Comparison of ENCODE assay signal across 19 cellular contexts in genomic region chr1:88655145-88655544, GRCh38. TPM values are rescaled to one million over a fixed set of nuclear protein-coding genes. Genes with fewer than 3 reads are reported as not detected.
DNase-seq lines count a peak whose midpoint lies in the region; ATAC-seq and TF ChIP-seq lines count a peak whose summit lies in the region.
"Had no signal": no experiment of that assay in that cellular context is flagged by ENCODE, and none has a peak within 500 bp of the region (broad histone marks: within the 10 kb centered on the region; RNA-seq: fewer than 3 reads in every experiment).

No MANE protein-coding gene starts in this region.

- intact Hi-C loops in MCF 10A (cut with micrococcal nuclease) = loop anchor here (1.0 kb wide), 1 partner anchor 222 kb away; no protein-coding TSS in a partner anchor
- intact Hi-C loops in breast epithelium (cut with DNase I; ENCODE audit: low total_unique reads) = no loop called here
- intact Hi-C loops in HCT116 (cut with micrococcal nuclease) = loop anchor here (1.0 kb wide), 1 partner anchor 222 kb away; no protein-coding TSS in a partner anchor

- H3K4me1 ChIP-seq in breast epithelium = no peaks in the 10 kb centered on the region
- H3K4me1 ChIP-seq in HCT116 (ENCODE audit: control insufficient read depth in 1 of 2, insufficient read depth in 2 of 2, low read length in 2 of 2) = no peaks in the 10 kb centered on the region
- H3K4me1 ChIP-seq in hepatocyte (ENCODE audit: insufficient read depth) = no peaks in the 10 kb centered on the region
- H3K4me1 ChIP-seq: BE2C; BLaER1 treated with 17β-estradiol and CSF1 and Interleukin-3, amounts not matched to agents 10 nM and 100 nM had no signal

- TF ChIP-seq CTCF in MCF 10A (IDR thresholded peaks at IDR 0.05; ENCODE audit: unreplicated experiment) (no peak), breast epithelium (IDR thresholded peaks at IDR 0.05) (no peak), HCT116 (IDR thresholded peaks at IDR 0.05 in 2 of 3, conservative IDR thresholded peaks at IDR 0.05 in 1 of 3; ENCODE audit: borderline replicate concordance in 1 of 3, insufficient read depth in 1 of 3, low read depth in 2 of 3, low read length in 2 of 3) (no peak), type B pancreatic cell (conservative IDR thresholded peaks at IDR 0.05) (no peak), hepatocyte (IDR thresholded peaks at IDR 0.05; ENCODE audit: poor library complexity) (no peak)

- H3K36me3 ChIP-seq in breast epithelium = no peaks in the 10 kb centered on the region
- no peaks in the 10 kb centered on the region for H3K36me3 ChIP-seq in HCT116 (ENCODE audit: control insufficient read depth in 1 of 2, insufficient read depth in 2 of 2, low read length in 2 of 2)
- no peaks in the 10 kb centered on the region for H3K36me3 ChIP-seq in hepatocyte (replicated peaks; ENCODE audit: insufficient read depth, low read depth)
- H3K36me3 ChIP-seq: BE2C; BLaER1 treated with 17β-estradiol and CSF1 and Interleukin-3, amounts not matched to agents 10 nM and 100 nM had no signal

- H3K27ac ChIP-seq in breast epithelium (no peak overlapping the region), HCT116 (ENCODE audit: low read depth, low read length) (no peak overlapping the region), hepatocyte (no peak overlapping the region)
- H3K27ac ChIP-seq: 22Rv1; BLaER1 treated with 17β-estradiol and CSF1 and Interleukin-3, amounts not matched to agents 10 nM and 100 nM had no signal

- no peaks in the 10 kb centered on the region for H3K4me1 Mint-ChIP-seq in MCF 10A (ENCODE audit: insufficient read depth, unreplicated experiment)
- H3K4me1 Mint-ChIP-seq in type B pancreatic cell (ENCODE audit: unreplicated experiment) = no peaks in the 10 kb centered on the region
- H3K4me1 Mint-ChIP-seq: CD14-positive monocyte had no signal

- CTCF ChIA-PET in MCF 10A (lab: Yijun Ruan, JAX) = interaction anchor here (0.6 to 8.6 kb wide), 12 partner anchors 8 to 1655 kb away, joined by 3 to 79 read pairs (median 4); partner anchors contain the start of gene PKN2
- CTCF ChIA-PET in HCT116 (lab: Charles Lee) = interaction anchor here (1.0 to 1.7 kb wide), 6 partner anchors 9 to 474 kb away, joined by 3 to 11 read pairs (median 6); no protein-coding TSS in a partner anchor

- 20% methylated on average over 1 of the region's 1 CpG for WGBS in hepatocyte (ENCODE audit: low lambda C conversion rate, missing lambda C conversion rate)

- TF ChIP-seq POLR2A in breast epithelium (IDR thresholded peaks at IDR 0.05) = no peak
- TF ChIP-seq POLR2A in HCT116 (IDR thresholded peaks at IDR 0.05; ENCODE audit: borderline replicate concordance, extremely low read depth, insufficient read depth, insufficient read length) = no peak

- H3K9me3 Mint-ChIP-seq in MCF 10A (ENCODE audit: unreplicated experiment) (no peaks in the 10 kb centered on the region), type B pancreatic cell (no peaks in the 10 kb centered on the region)
- H3K9me3 Mint-ChIP-seq: CD14-positive monocyte; CD4-positive, alpha-beta T cell; CD8-positive, alpha-beta memory T cell; HFFc6 had no signal

- H3K79me2 ChIP-seq in HCT116 (ENCODE audit: insufficient read depth, low read length) (no peaks in the 10 kb centered on the region), hepatocyte (no peaks in the 10 kb centered on the region)

- no peak overlapping the region for H3K9ac ChIP-seq in HCT116 (ENCODE audit: low read length)
- H3K9ac ChIP-seq: BLaER1 treated with 17β-estradiol and CSF1 and Interleukin-3, amounts not matched to agents 10 nM and 100 nM had no signal

- H3K27ac Mint-ChIP-seq in MCF 10A (ENCODE audit: low read depth, unreplicated experiment) (peak overlapping the region; percentile 36), type B pancreatic cell (peak overlapping the region; percentile 85)
- H3K27ac Mint-ChIP-seq: CD14-positive monocyte; CD4-positive, alpha-beta T cell; CD8-positive, alpha-beta memory T cell; HFFc6 had no signal

- BruUV-seq in MCF 10A (replicated peaks; lab: Mats Ljungman, UMichigan) = no TSS peak
- no TSS peak for BruUV-seq in HCT116 (replicated peaks; lab: Mats Ljungman, UMichigan)

- DNase-seq in MCF 10A (ENCODE audit: unreplicated experiment) (no peak), breast epithelium (ENCODE audit: low spot score in 2 of 2) (no peak), HCT116 (ENCODE audit: low read depth, low spot score) (no peak), left lobe of liver (ENCODE audit: low spot score) (no peak), type B pancreatic cell (ENCODE audit: extremely low spot score, unreplicated experiment) (no peak), HCEC 1CT (no peak), hepatocyte (ENCODE audit: low spot score) (no peak)
- no peak for DNase-seq in activated T-cell treated with anti-CD3 and anti-CD28 coated beads, Interleukin-2, amount 50 U/mL, for 1 hour
- DNase-seq: BE2C; CD4-positive, alpha-beta T cell; DMS 273 treated with DMSO at 0.1 percent for 48 hours; DMS79; GDM1 had no signal

- no peaks in the 10 kb centered on the region for H3K27me3 ChIP-seq in breast epithelium
- no peaks in the 10 kb centered on the region for H3K27me3 ChIP-seq in HCT116 (ENCODE audit: insufficient read depth, low read length)
- H3K27me3 ChIP-seq in hepatocyte = no peaks in the 10 kb centered on the region
- H3K27me3 ChIP-seq: BE2C; BLaER1 treated with 17β-estradiol and CSF1 and Interleukin-3, amounts not matched to agents 10 nM and 100 nM had no signal

- peak overlapping the region; percentile 34 for H2AFZ ChIP-seq in HCT116 (ENCODE audit: low read depth, low read length, poor library complexity, severe bottlenecking)
- H2AFZ ChIP-seq in hepatocyte = no peak overlapping the region

- H3K36me3 Mint-ChIP-seq in MCF 10A (ENCODE audit: insufficient read depth, unreplicated experiment) = no peaks in the 10 kb centered on the region
- no peaks in the 10 kb centered on the region for H3K36me3 Mint-ChIP-seq in type B pancreatic cell
- H3K36me3 Mint-ChIP-seq: CD14-positive monocyte; CD8-positive, alpha-beta memory T cell had no signal

- TF ChIP-seq RAD21 in HCT116 (IDR thresholded peaks at IDR 0.05; ENCODE audit: low read depth) = no peak

- H3K4me3 ChIP-seq in breast epithelium (no peak overlapping the region), HCT116 (replicated peaks in 1 of 2; ENCODE audit: low read depth in 1 of 2, low read length in 2 of 2) (no peak overlapping the region), hepatocyte (no peak overlapping the region)
- H3K4me3 ChIP-seq: BLaER1 treated with 17β-estradiol and CSF1 and Interleukin-3, amounts not matched to agents 10 nM and 100 nM; GM12878 had no signal

- RAD21 ChIA-PET in HCT116 (lab: Charles Lee; ENCODE audit: low non-redundant PET in 1 of 2, low total read pairs in 2 of 2, uncharacterized antibody in 2 of 2, unreplicated experiment in 2 of 2) = interaction anchor here in 1 of 2 experiments (1.0 kb wide), 1 partner anchor 221 kb away, joined by 4 read pairs; no protein-coding TSS in a partner anchor

- H3K27me3 Mint-ChIP-seq in MCF 10A (ENCODE audit: insufficient read depth, unreplicated experiment) (no peaks in the 10 kb centered on the region), type B pancreatic cell (no peaks in the 10 kb centered on the region)
- H3K27me3 Mint-ChIP-seq: CD4-positive, alpha-beta T cell had no signal

- no peaks in the 10 kb centered on the region for H3K9me3 ChIP-seq in breast epithelium
- H3K9me3 ChIP-seq in HCT116 (ENCODE audit: control insufficient read depth in 1 of 2, insufficient read depth in 1 of 2, low read depth in 1 of 2, low read length in 2 of 2) = no peaks in the 10 kb centered on the region
- no peaks in the 10 kb centered on the region for H3K9me3 ChIP-seq in hepatocyte (ENCODE audit: low read depth)
- H3K9me3 ChIP-seq: BE2C; BLaER1 treated with 17β-estradiol and CSF1 and Interleukin-3, amounts not matched to agents 10 nM and 100 nM had no signal

- ATAC-seq in HCT116 (no peak), left lobe of liver (peak; percentile 74)
- ATAC-seq: GM12878 had no signal

- H3K4me3 Mint-ChIP-seq in MCF 10A (ENCODE audit: unreplicated experiment) = no peak overlapping the region
- no peak overlapping the region for H3K4me3 Mint-ChIP-seq in type B pancreatic cell
- H3K4me3 Mint-ChIP-seq: CD14-positive monocyte; CD4-positive, alpha-beta T cell; CD8-positive, alpha-beta memory T cell; HFFc6 had no signal

- H4K20me1 ChIP-seq in HCT116 (ENCODE audit: insufficient read depth) (no peaks in the 10 kb centered on the region), hepatocyte (ENCODE audit: insufficient read depth, poor library complexity, severe bottlenecking) (no peaks in the 10 kb centered on the region)
- H4K20me1 ChIP-seq: BLaER1 treated with 17β-estradiol and CSF1 and Interleukin-3, amounts not matched to agents 10 nM and 100 nM had no signal

- H3K9me2 ChIP-seq in HCT116 (ENCODE audit: insufficient read depth) (no peaks in the 10 kb centered on the region), hepatocyte (replicated peaks; ENCODE audit: insufficient read depth) (no peaks in the 10 kb centered on the region)

- no peak overlapping the region for H3K4me2 ChIP-seq in HCT116 (ENCODE audit: low read length)
- H3K4me2 ChIP-seq in hepatocyte = no peak overlapping the region
- H3K4me2 ChIP-seq: BLaER1 treated with 17β-estradiol and CSF1 and Interleukin-3, amounts not matched to agents 10 nM and 100 nM had no signal

- POLR2A ChIA-PET in MCF 10A (lab: Yijun Ruan, JAX) = interaction anchor here (1.6 to 2.1 kb wide), 2 partner anchors 28 to 30 kb away, joined by 8 to 10 read pairs; partner anchors contain the start of gene PKN2
- POLR2A ChIA-PET in HCT116 (lab: Charles Lee) = no interaction called here

TF ChIP-seq in HCT116, 20 proteins besides CTCF, POLR2A, EP300 and RAD21 (continues in another document):
- no peak for TF ChIP-seq ZFX (IDR thresholded peaks at IDR 0.05)
- TF ChIP-seq EZH2 (IDR thresholded peaks at IDR 0.05) = no peak

RNA-seq across cellular contexts. Expression of gene PKN2, which starts 28.9 kb away (rescaled TPM):
- total RNA-seq in MCF 10A (2022) (35.4 and 40.2 TPM in 2 replicates), breast epithelium (10 to 100 TPM; 47.0 to 75.5 (median 60.3) TPM), HCT116 (2021; ENCODE audit: unreplicated experiment) (44.3 TPM), left lobe of liver (12.1 TPM), type B pancreatic cell (ENCODE audit: low replicate concordance) (56.0 and 69.2 TPM in 2 replicates), hepatocyte (54.0 and 55.1 TPM in 2 replicates)
- polyA plus RNA-seq in HCT116 (2012) = 10.9 and 12.6 TPM in 2 replicates
- 16.4 and 16.8 TPM in 2 replicates for polyA plus RNA-seq in hepatocyte
